21 cellular contexts compared by ENCODE assay signal in the genomic region with DNA sequence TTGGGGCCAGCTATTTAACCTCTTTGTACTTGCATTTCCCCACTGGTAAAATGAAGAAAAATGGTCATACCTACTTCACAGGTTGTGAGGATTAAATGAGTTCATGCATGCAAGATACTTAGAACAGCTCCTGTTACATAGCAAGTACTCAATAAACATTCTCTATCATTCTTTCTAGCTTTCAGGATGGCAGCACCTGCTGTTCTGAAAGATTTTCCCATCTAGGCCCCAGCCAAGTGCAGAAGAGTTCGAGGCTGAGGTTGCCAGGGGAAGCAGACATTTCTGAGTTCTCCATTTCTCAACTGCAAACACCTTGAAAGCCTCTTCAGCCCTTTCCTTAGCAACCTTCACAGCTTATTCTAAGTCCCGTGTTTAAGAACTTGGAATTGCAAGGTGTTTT.
"Had no signal": no experiment of that assay in that cellular context is flagged by ENCODE, and none has a peak within 500 bp of the region (broad histone marks: within the 10 kb centered on the region; RNA-seq: fewer than 3 reads in every experiment).

No MANE protein-coding gene starts in this region.

- H3K4me3 ChIP-seq: esophagus squamous epithelium, gastroesophageal sphincter, sigmoid colon, skin epidermis, stomach, thoracic aorta, transverse colon had no signal

- H3K27ac ChIP-seq: esophagus squamous epithelium, gastroesophageal sphincter, neutrophil, sigmoid colon, skin epidermis, stomach, thoracic aorta, transverse colon had no signal

- ATAC-seq: effector memory CD8-positive, alpha-beta T cell; gastroesophageal sphincter; left cardiac atrium; left ventricle myocardium superior; naive thymus-derived CD4-positive, alpha-beta T cell had no signal

- H3K36me3 ChIP-seq: esophagus squamous epithelium, gastroesophageal sphincter, neutrophil, sigmoid colon, stomach, thoracic aorta, transverse colon had no signal

- DNase-seq: effector memory CD8-positive, alpha-beta T cell; esophagus squamous epithelium; foreskin fibroblast; kidney; left cardiac atrium; left ventricle myocardium superior; mesendoderm; naive thymus-derived CD4-positive, alpha-beta T cell; nephron progenitor cell; posterior cingulate gyrus; sigmoid colon; stimulated activated CD4-positive, alpha-beta T cell treated with anti-CD3 and anti-CD28 coated beads, Interleukin-2, amount 100 ng/mL, for 24 hours; stimulated activated CD4-positive, alpha-beta T cell treated with anti-CD3 and anti-CD28 coated beads, Interleukin-4, amount 100 ng/mL, for 4 hours; stimulated activated naive CD4-positive, alpha-beta T cell; stomach; substantia nigra; transverse colon had no signal

- H3K4me1 ChIP-seq: esophagus squamous epithelium, gastroesophageal sphincter, sigmoid colon, stomach had no signal

- H3K9me3 ChIP-seq: esophagus squamous epithelium, neutrophil, sigmoid colon, thoracic aorta, transverse colon had no signal
